ENCODE assay signal across 19 cellular contexts in genomic region chr15:57665187-57665586, GRCh38.
"Had no signal": no experiment of that assay in that cellular context is flagged by ENCODE, and none has a peak within 500 bp of the region (broad histone marks: within the 10 kb centered on the region; RNA-seq: fewer than 3 reads in every experiment).

No MANE protein-coding gene starts in this region.

- H3K9me3 ChIP-seq: SJSA1 had no signal

- H3K36me3 ChIP-seq: SJSA1 had no signal

- DNase-seq: KBM-7, MV-4-11, NCI-H1048, NCI-H1105, NCI-H1417, NCI-H1436 treated with DMSO at 0.1 percent for 48 hours, NCI-H1694, NCI-H187 treated with DMSO at 0.1 percent for 48 hours, NCI-H2029 treated with DMSO at 0.1 percent for 48 hours, NCI-H2227 treated with DMSO at 0.1 percent for 48 hours, NCI-H524, NCI-H69, NCI-H774, PC-3, SIG-M5 had no signal

- H3K27ac ChIP-seq: RWPE1, SJSA1, SK-N-MC had no signal

- H3K4me3 ChIP-seq: SJSA1, SK-N-MC had no signal

- ATAC-seq: Panc1, PC-3 had no signal
